Comparison of ENCODE assay signal across 13 cellular contexts in the genomic region with DNA sequence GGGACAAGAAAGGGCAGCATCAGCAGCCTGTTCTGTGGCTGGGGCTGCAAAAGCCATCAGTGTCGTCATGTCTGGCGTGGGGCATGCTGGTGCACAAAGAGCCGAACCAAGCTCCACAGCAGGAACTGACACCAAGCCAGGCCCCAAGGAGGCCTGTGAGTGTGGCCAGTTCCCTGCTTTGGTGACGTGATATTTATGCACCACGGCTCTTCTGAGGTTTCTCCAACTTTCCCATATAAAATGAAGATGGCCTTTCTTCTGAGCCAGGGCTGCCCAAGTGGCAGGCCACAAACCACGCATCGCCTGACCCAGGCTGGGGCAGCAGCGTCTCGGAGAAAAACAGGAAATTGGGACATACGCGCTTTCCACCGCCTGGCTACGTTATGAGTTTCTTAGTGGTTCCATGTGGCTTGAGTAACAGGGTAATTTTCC.
DNase-seq lines count a peak whose midpoint lies in the region; ATAC-seq and TF ChIP-seq lines count a peak whose summit lies in the region.
"Had no signal": no experiment of that assay in that cellular context is flagged by ENCODE, and none has a peak within 500 bp of the region (broad histone marks: within the 10 kb centered on the region; RNA-seq: fewer than 3 reads in every experiment).

No MANE protein-coding gene starts in this region.

- H3K4me3 ChIP-seq in heart left ventricle (no peak overlapping the region), adrenal gland (no peak overlapping the region), lower lobe of right lung (no peak overlapping the region), aorta (ENCODE audit: low read length in 2 of 2) (no peak overlapping the region), A673 (ENCODE audit: low read depth, low read length, poor library complexity, severe bottlenecking) (no peak overlapping the region)

- BruUV-seq in A673 (replicated peaks; lab: Mats Ljungman, UMichigan) = no TSS peak

- POLR2A ChIA-PET in A673 (lab: Charles Lee; ENCODE audit: low non-redundant PET) = no interaction called here

- TF ChIP-seq POLR2A in heart left ventricle (IDR thresholded peaks at IDR 0.05) (no peak), adrenal gland (IDR thresholded peaks at IDR 0.05) (no peak)

- ATAC-seq in heart left ventricle (peak in 3 of 4 donors; percentile 59 to 80 (median 73)), lower lobe of right lung (peak; percentile 64 to 79), aorta (ENCODE audit: low FRiP score) (peak; percentile 56), foreskin keratinocyte (no peak)

- WGBS in heart left ventricle, 4 donors = 84 to 94% (median 86%) methylated on average over 13 of the region's 13 CpGs
- WGBS in adrenal gland, 4 donors = 77 to 94% (median 85%) methylated on average over 10 to 13 of the region's 13 CpGs
- 91 to 94% methylated on average over 13 of the region's 13 CpGs for WGBS in aorta, 2 donors

- TF ChIP-seq CTCF in heart left ventricle (IDR thresholded peaks at IDR 0.05) (no peak), adrenal gland (IDR thresholded peaks at IDR 0.05) (no peak), lower lobe of right lung (IDR thresholded peaks at IDR 0.05) (no peak), foreskin keratinocyte (conservative IDR thresholded peaks at IDR 0.05) (no peak), A673 (conservative IDR thresholded peaks at IDR 0.05; ENCODE audit: low read depth, low read length) (no peak)

- intact Hi-C loops in heart left ventricle (cut with DNase I) = no loop called here
- intact Hi-C loops in cardiac septum (cut with DNase I) = no loop called here
- intact Hi-C loops in adrenal gland (cut with DNase I) = no loop called here
- intact Hi-C loops in lower lobe of right lung (cut with DNase I) = no loop called here
- intact Hi-C loops in aorta (cut with DNase I) = no loop called here
- intact Hi-C loops in A673 (cut with micrococcal nuclease; ENCODE audit: unreplicated experiment) = no loop called here

- H3K27me3 ChIP-seq in heart left ventricle (no peaks in the 10 kb centered on the region), adrenal gland (no peaks in the 10 kb centered on the region), lower lobe of right lung (ENCODE audit: low read depth) (no peaks in the 10 kb centered on the region), aorta (ENCODE audit: control insufficient read depth in 1 of 2, insufficient read depth in 2 of 2, low read length in 1 of 2) (no peaks in the 10 kb centered on the region), foreskin keratinocyte (no peaks in the 10 kb centered on the region), A673 (replicated peaks; ENCODE audit: insufficient read depth, low read depth, low read length, poor library complexity) (no peaks in the 10 kb centered on the region)

- H3K4me1 ChIP-seq in heart left ventricle (peaks cover 0 to 13% (median 0%) of the 10 kb centered on the region in 12 donors), adrenal gland (replicated peaks in 1 of 2) (no peaks in the 10 kb centered on the region), lower lobe of right lung (peaks cover 4% of the 10 kb centered on the region), aorta (ENCODE audit: control insufficient read depth in 1 of 2, insufficient read depth in 2 of 2, low read length in 2 of 2) (no peaks in the 10 kb centered on the region), foreskin keratinocyte (peaks cover 6% of the 10 kb centered on the region), A673 (ENCODE audit: insufficient read depth, low read length, poor library complexity, severe bottlenecking) (no peaks in the 10 kb centered on the region)

- CTCF ChIA-PET in A673 (lab: Charles Lee) = no interaction called here

- DNase-seq in heart left ventricle (peak in 2 of 5 donors; percentile 41 to 56), cardiac septum (ENCODE audit: low spot score) (no peak), adrenal gland (peak in 5 of 7 donors; percentile 16 to 55 (median 39)), lower lobe of right lung (peak; percentile 71), aorta (peak in 1 of 2 donors; percentile 84), foreskin keratinocyte (no peak), A673 (ENCODE audit: low spot score) (no peak)
- no peak for DNase-seq in stimulated activated CD4-positive, alpha-beta T cell treated with anti-CD3 and anti-CD28 coated beads, Interleukin-2, amount 100 ng/mL, for 48 hours
- DNase-seq: activated B cell treated with CpG ODN at 0.5 μM for 24 hours; cerebellar nuclear complex; DMS 273 treated with DMSO at 0.1 percent for 48 hours; NCI-H1092; stimulated activated CD4-positive, alpha-beta T cell treated with anti-CD3 and anti-CD28 coated beads, Interleukin-12 subunit alpha, Interleukin-12 subunit beta, amount 100 ng/mL, for 4 hours had no signal

- H3K9me3 ChIP-seq in heart left ventricle (no peaks in the 10 kb centered on the region), adrenal gland (replicated peaks in 1 of 3) (no peaks in the 10 kb centered on the region), lower lobe of right lung (no peaks in the 10 kb centered on the region), aorta (ENCODE audit: control insufficient read depth, low read length) (no peaks in the 10 kb centered on the region), A673 (ENCODE audit: low read depth, low read length, poor library complexity, severe bottlenecking) (no peaks in the 10 kb centered on the region)

- H3K27ac ChIP-seq in heart left ventricle (peak overlapping the region in 4 of 12 donors; percentile 4 to 78 (median 21)), adrenal gland (peak overlapping the region in 2 of 5 donors; percentile 14 to 49), lower lobe of right lung (no peak overlapping the region), aorta (ENCODE audit: low read depth in 1 of 2, low read length in 2 of 2) (no peak overlapping the region), foreskin keratinocyte (no peak overlapping the region), A673 (ENCODE audit: low read depth, low read length, poor library complexity, severe bottlenecking) (no peak overlapping the region)

- H3K36me3 ChIP-seq in heart left ventricle (peaks cover 0 to 22% (median 14%) of the 10 kb centered on the region in 9 donors), adrenal gland (replicated peaks in 1 of 2) (no peaks in the 10 kb centered on the region), lower lobe of right lung (peaks cover 7% of the 10 kb centered on the region), aorta (ENCODE audit: control insufficient read depth in 1 of 2, insufficient read depth in 2 of 2, low read length in 1 of 2) (no peaks in the 10 kb centered on the region), A673 (ENCODE audit: insufficient read depth, low read length, poor library complexity, severe bottlenecking) (no peaks in the 10 kb centered on the region)

Comparison
In these comparisons a context has a peak if more than half of its experiments do, and no peak if none do; other contexts are left out.
1. DNase-seq: peak in adrenal gland (5 of 7) and lower lobe of right lung (single experiment); none in cardiac septum (single experiment), foreskin keratinocyte (0 of 2), A673 (single experiment) and stimulated activated CD4-positive, alpha-beta T cell treated with anti-CD3 and anti-CD28 coated beads, Interleukin-2, amount 100 ng/mL, for 48 hours (0 of 2).